17 cellular contexts compared by ENCODE assay signal in the genomic region with DNA sequence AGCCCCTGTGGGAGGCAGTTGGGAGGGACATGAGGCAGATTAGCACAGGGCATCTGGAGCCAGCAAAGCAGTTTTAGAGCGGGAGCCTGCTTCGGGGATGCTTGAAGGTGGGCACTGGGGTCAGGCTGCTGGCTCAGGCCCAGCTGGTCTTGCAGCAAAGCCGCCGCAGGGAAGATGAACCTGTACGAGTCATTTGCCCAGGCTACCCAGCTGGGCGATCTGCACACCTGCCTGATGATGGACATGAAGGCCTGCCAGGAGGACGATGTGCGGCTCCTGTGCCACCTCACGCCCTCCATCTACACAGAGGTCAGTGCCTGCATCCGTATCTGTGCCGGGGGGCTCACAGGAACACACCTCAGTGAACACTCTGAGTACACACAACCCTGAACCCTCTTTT.
"Had no signal": no experiment of that assay in that cellular context is flagged by ENCODE, and none has a peak within 500 bp of the region (broad histone marks: within the 10 kb centered on the region; RNA-seq: fewer than 3 reads in every experiment).

No MANE protein-coding gene starts in this region.

- H3K4me1 ChIP-seq: psoas muscle had no signal

- ATAC-seq: naive thymus-derived CD4-positive, alpha-beta T cell; psoas muscle; right cardiac atrium had no signal

- DNase-seq: activated CD4-positive, alpha-beta T cell treated with anti-CD3 and anti-CD28 coated beads for 1 hour; activated CD8-positive, alpha-beta memory T cell treated with anti-CD3 and anti-CD28 coated beads for 24 hours; erythroblast; foreskin melanocyte; glutamatergic neuron; naive thymus-derived CD4-positive, alpha-beta T cell; psoas muscle; right cardiac atrium; stimulated activated CD4-positive, alpha-beta T cell treated with anti-CD3 and anti-CD28 coated beads, Interleukin-15, amount 100 ng/mL, for 24 hours; stimulated activated CD4-positive, alpha-beta T cell treated with anti-CD3 and anti-CD28 coated beads, Interleukin-2, amount 100 ng/mL, for 48 hours; testis had no signal

- H3K27ac ChIP-seq: cardiac muscle cell, psoas muscle, testis had no signal

- H3K27ac Mint-ChIP-seq: activated naive CD8-positive, alpha-beta T cell; memory B cell; naive thymus-derived CD4-positive, alpha-beta T cell; T-helper 1 cell treated with Interleukin-12 subunit alpha and Interleukin-12 subunit beta and Interleukin-4 antibody, amounts not matched to agents 30 μg/mL and 1 μg/mL, for 36 hours had no signal

- H3K9me3 Mint-ChIP-seq: memory B cell; naive thymus-derived CD4-positive, alpha-beta T cell; T-helper 1 cell treated with Interleukin-12 subunit alpha and Interleukin-12 subunit beta and Interleukin-4 antibody, amounts not matched to agents 30 μg/mL and 1 μg/mL, for 36 hours had no signal

- H3K4me3 Mint-ChIP-seq: activated naive CD8-positive, alpha-beta T cell; memory B cell; naive thymus-derived CD4-positive, alpha-beta T cell; T-helper 1 cell treated with Interleukin-12 subunit alpha and Interleukin-12 subunit beta and Interleukin-4 antibody, amounts not matched to agents 30 μg/mL and 1 μg/mL, for 36 hours had no signal

- H3K4me3 ChIP-seq: cardiac muscle cell, left lung, psoas muscle, skin epidermis, testis had no signal

- H3K27me3 ChIP-seq: cardiac muscle cell, left lung, testis had no signal

- H3K9me3 ChIP-seq: left lung, psoas muscle, testis had no signal
